Comparison of ENCODE assay signal across 18 cellular contexts in the genomic region with DNA sequence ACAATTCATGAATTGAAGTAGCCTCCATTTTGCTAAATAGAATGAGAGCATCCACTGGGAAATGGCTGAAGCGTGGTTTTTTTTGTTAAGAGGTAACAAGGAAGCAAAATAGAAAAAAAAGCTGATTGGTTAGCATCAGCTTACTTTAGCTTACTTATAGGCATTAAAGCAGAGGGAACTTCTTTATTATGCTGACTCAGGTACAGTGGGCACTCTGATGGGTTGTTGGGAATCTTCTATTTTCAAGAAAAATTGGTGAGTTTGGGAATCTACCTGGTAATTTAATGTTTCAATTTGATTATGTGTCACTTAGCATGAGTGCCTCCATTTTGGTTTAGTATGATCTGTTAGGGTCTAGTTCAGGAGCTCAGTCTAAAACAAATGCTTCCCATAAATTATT.
DNase-seq lines count a peak whose midpoint lies in the region; ATAC-seq, FAIRE-seq and TF ChIP-seq lines count a peak whose summit lies in the region.
"Had no signal": no experiment of that assay in that cellular context is flagged by ENCODE, and none has a peak within 500 bp of the region (broad histone marks: within the 10 kb centered on the region; RNA-seq: fewer than 3 reads in every experiment).

No MANE protein-coding gene starts in this region.

- DNase-seq in A549 (ENCODE audit: low read depth in 1 of 2, low spot score in 1 of 2) (no peak), H9 (no peak), K562 (ENCODE audit: extremely low read depth in 1 of 4, low spot score in 3 of 4) (no peak), neural progenitor cell (ENCODE audit: low spot score) (no peak), kidney (no peak), NCI-H146 (lab: John Stamatoyannopoulos, UW) (no peak)
- DNase-seq: ACHN; BE2C; C1 segment of cervical spinal cord; CD4-positive, CD25-positive, alpha-beta regulatory T cell; CD8-positive, alpha-beta memory T cell; COR-L47; DMS79 treated with DMSO at 0.1 percent for 48 hours; GF-D8; HCEC 1CT; KG1 had no signal

- no peaks in the 10 kb centered on the region for H3K9me1 ChIP-seq in K562 (ENCODE audit: control insufficient read depth, insufficient read depth, low read length)

- no peak overlapping the region for H2BK5ac ChIP-seq in H9 (ENCODE audit: insufficient read length, low read length)

- no peaks in the 10 kb centered on the region for H4K20me1 ChIP-seq in H9 (ENCODE audit: control insufficient read depth, insufficient read depth, insufficient read length)
- no peaks in the 10 kb centered on the region for H4K20me1 ChIP-seq in K562 (replicated peaks; ENCODE audit: control insufficient read depth, insufficient read depth, low read length)
- no peaks in the 10 kb centered on the region for H4K20me1 ChIP-seq in neural progenitor cell (ENCODE audit: low read depth)

- H3K4me1 Mint-ChIP-seq in H9 (peaks cover 17 to 25% of the 10 kb centered on the region in 2 experiments), neural progenitor cell (peaks cover 11% of the 10 kb centered on the region)
- H3K4me1 Mint-ChIP-seq: CD4-positive, CD25-positive, alpha-beta regulatory T cell; CD8-positive, alpha-beta memory T cell had no signal

- H3K4me1 ChIP-seq in A549 (peaks cover 8% of the 10 kb centered on the region; the same call in 2 of the 3 replicates), H9 (ENCODE audit: insufficient read depth, low read length) (no peaks in the 10 kb centered on the region; the same call in 1 of the 2 replicates), K562 (replicated peaks in 1 of 2; ENCODE audit: control insufficient read depth in 2 of 2, insufficient read depth in 2 of 2, low read length in 2 of 2) (no peaks in the 10 kb centered on the region), neural progenitor cell (peaks cover 8% of the 10 kb centered on the region), kidney (ENCODE audit: control insufficient read depth in 1 of 2, insufficient read depth in 1 of 2, low read depth in 1 of 2, low read length in 2 of 2) (no peaks in the 10 kb centered on the region)
- H3K4me1 ChIP-seq: BE2C had no signal

- H2AFZ ChIP-seq in H9 (ENCODE audit: low read length) (no peak overlapping the region), K562 (ENCODE audit: low read depth, low read length) (no peak overlapping the region), neural progenitor cell (replicated peaks) (peak overlapping the region; percentile 37)

- TF ChIP-seq POLR2A in A549 (IDR thresholded peaks at IDR 0.05; ENCODE audit: low read length) (no peak), K562 (conservative IDR thresholded peaks at IDR 0.05) (no peak)

- CTCF ChIA-PET in A549 (lab: Yijun Ruan, JAX) = interaction anchor here (0.6 kb wide), 1 partner anchor 651 kb away, joined by 3 read pairs; no protein-coding TSS in a partner anchor
- CTCF ChIA-PET in K562 (lab: Yijun Ruan, JAX; ENCODE audit: low intra/inter-chr PET ratio) = no interaction called here

- no peak overlapping the region for H2BK20ac ChIP-seq in H9 (ENCODE audit: low read depth, low read length, poor library complexity, severe bottlenecking)

- no peak overlapping the region for H3T11ph ChIP-seq in H9 (ENCODE audit: low read length)

- peak overlapping the region in 2 of 3 experiments; percentile 86 to 96; a peak in 4 of 7 replicates for H3K27ac Mint-ChIP-seq in H9
- no peak overlapping the region for H3K27ac Mint-ChIP-seq in neural progenitor cell
- H3K27ac Mint-ChIP-seq: CD4-positive, CD25-positive, alpha-beta regulatory T cell; CD8-positive, alpha-beta memory T cell; IgD-negative memory B cell had no signal

- no peaks in the 10 kb centered on the region for H3K27me3 Mint-ChIP-seq in H9 (ENCODE audit: low read depth)
- no peaks in the 10 kb centered on the region for H3K27me3 Mint-ChIP-seq in neural progenitor cell (ENCODE audit: insufficient read depth, low read depth)
- H3K27me3 Mint-ChIP-seq: CD4-positive, CD25-positive, alpha-beta regulatory T cell; IgD-negative memory B cell had no signal

- peaks cover 4% of the 10 kb centered on the region for H3F3A ChIP-seq in neural progenitor cell (ENCODE audit: low read depth)

- FAIRE-seq in A549 (lab: Jason Lieb, UNC) = no peak
- FAIRE-seq in K562 (lab: Jason Lieb, UNC) = no peak
- FAIRE-seq in kidney (lab: Jason Lieb, UNC) = no peak

- H3K14ac ChIP-seq in H9 (ENCODE audit: insufficient read depth, low read length) = no peak overlapping the region

- no peak overlapping the region for H2BK120ac ChIP-seq in H9 (ENCODE audit: low read depth, low read length, poor library complexity, severe bottlenecking)

- H3K56ac ChIP-seq in H9 (ENCODE audit: insufficient read length, low read depth, low read length) = no peak overlapping the region

- H3K27me3 ChIP-seq in H9 (ENCODE audit: insufficient read depth, low read length) (no peaks in the 10 kb centered on the region), K562 (ENCODE audit: control insufficient read depth in 2 of 2, insufficient read depth in 2 of 2, low read length in 2 of 2) (no peaks in the 10 kb centered on the region), neural progenitor cell (no peaks in the 10 kb centered on the region)
- H3K27me3 ChIP-seq: BE2C had no signal

- BruUV-seq in K562 (replicated peaks; lab: Mats Ljungman, UMichigan) = no TSS peak

- H3K18ac ChIP-seq in H9 (ENCODE audit: insufficient read length, low read depth, low read length) = no peak overlapping the region

- H3K36me3 Mint-ChIP-seq in H9 (ENCODE audit: insufficient read depth in 1 of 3, low read depth in 3 of 3) (no peaks in the 10 kb centered on the region), neural progenitor cell (no peaks in the 10 kb centered on the region)
- H3K36me3 Mint-ChIP-seq: CD4-positive, CD25-positive, alpha-beta regulatory T cell; CD8-positive, alpha-beta memory T cell; IgD-negative memory B cell had no signal

- H3K36me3 ChIP-seq in K562 (ENCODE audit: control insufficient read depth, insufficient read depth, low read length) (no peaks in the 10 kb centered on the region), neural progenitor cell (no peaks in the 10 kb centered on the region), kidney (ENCODE audit: control insufficient read depth in 1 of 2, insufficient read depth in 2 of 2, low read length in 2 of 2) (no peaks in the 10 kb centered on the region)
- H3K36me3 ChIP-seq: BE2C had no signal

- H3K4me2 ChIP-seq in A549 = no peak overlapping the region
- no peak overlapping the region for H3K4me2 ChIP-seq in H9 (ENCODE audit: insufficient read depth, insufficient read length, low read length)
- no peak overlapping the region for H3K4me2 ChIP-seq in K562 (ENCODE audit: insufficient read depth, low read length)
- H3K4me2 ChIP-seq in neural progenitor cell = no peak overlapping the region

- H3K27ac ChIP-seq in A549 (no peak overlapping the region), H9 (ENCODE audit: insufficient read length, low read depth, low read length) (no peak overlapping the region), K562 (ENCODE audit: extremely low read depth, low read depth, low read length) (no peak overlapping the region), neural progenitor cell (no peak overlapping the region), kidney (ENCODE audit: low read depth in 2 of 2, low read length in 2 of 2) (no peak overlapping the region)

- H3K9me3 ChIP-seq in A549 (no peaks in the 10 kb centered on the region), H9 (ENCODE audit: control insufficient read depth, low read depth, low read length) (no peaks in the 10 kb centered on the region), K562 (replicated peaks; ENCODE audit: control insufficient read depth, insufficient read depth, low read depth, low read length) (no peaks in the 10 kb centered on the region), neural progenitor cell (ENCODE audit: low read depth) (no peaks in the 10 kb centered on the region), kidney (ENCODE audit: control insufficient read depth in 1 of 2, low read length in 2 of 2) (no peaks in the 10 kb centered on the region)
- H3K9me3 ChIP-seq: BE2C had no signal

- H3K79me2 ChIP-seq in H9 (ENCODE audit: insufficient read depth, low read length) = no peaks in the 10 kb centered on the region
- H3K79me2 ChIP-seq in K562 (ENCODE audit: control insufficient read depth, insufficient read depth, low read length) = no peaks in the 10 kb centered on the region
- H3K79me2 ChIP-seq in neural progenitor cell (ENCODE audit: low read depth) = no peaks in the 10 kb centered on the region

- intact Hi-C loops in K562 (cut with micrococcal nuclease) (no loop called here), kidney (cut with DNase I) (no loop called here)

- WGBS in A549 (ENCODE audit: missing lambda C conversion rate) = 38% methylated on average over 1 of the region's 1 CpG
- no CpG with 5 or more reads among the region's 1 CpG for WGBS in H9 (ENCODE audit: extremely low coverage, insufficient read length, low lambda C conversion rate)
- WGBS in K562 (ENCODE audit: insufficient coverage, low coverage, missing lambda C conversion rate) = 40% methylated on average over 1 of the region's 1 CpG

- H3K79me1 ChIP-seq in H9 (ENCODE audit: insufficient read depth, low read depth, low read length, poor library complexity, severe bottlenecking) = no peaks in the 10 kb centered on the region

- H2AK5ac ChIP-seq in H9 (ENCODE audit: insufficient read length, low read length) = no peak overlapping the region

- H3K4me3 ChIP-seq in A549 = no peak overlapping the region
- H3K4me3 ChIP-seq in K562 = no peak overlapping the region
- H3K4me3 ChIP-seq in neural progenitor cell = no peak overlapping the region
- H3K4me3 ChIP-seq in kidney (ENCODE audit: low read length in 2 of 2) = no peak overlapping the region

- H4K8ac ChIP-seq in H9 (replicated peaks; ENCODE audit: insufficient read length, low read depth, low read length) = no peak overlapping the region

- H2BK12ac ChIP-seq in H9 (ENCODE audit: insufficient read length, low read depth, low read length) = no peak overlapping the region

- TF ChIP-seq CTCF in A549 (IDR thresholded peaks at IDR 0.05) = no peak
- TF ChIP-seq CTCF in H9 (conservative IDR thresholded peaks at IDR 0.05) = no peak
- no peak for TF ChIP-seq CTCF in K562 (IDR thresholded peaks at IDR 0.05 in 2 of 3, conservative IDR thresholded peaks at IDR 0.05 in 1 of 3; ENCODE audit: insufficient read depth in 2 of 3, low read depth in 1 of 3, low read length in 3 of 3)
- TF ChIP-seq CTCF in neural progenitor cell (IDR thresholded peaks at IDR 0.05) = no peak
- no peak for TF ChIP-seq CTCF in kidney (IDR thresholded peaks at IDR 0.05; ENCODE audit: borderline replicate concordance, extremely low read depth, insufficient read depth)

- no peak overlapping the region for H4K5ac ChIP-seq in H9 (ENCODE audit: insufficient read length, low read depth, low read length)

- H3K4ac ChIP-seq in H9 (ENCODE audit: low read depth, low read length) = no peak overlapping the region

- no peak overlapping the region for H2BK15ac ChIP-seq in H9 (ENCODE audit: low read depth, low read length)

- in situ Hi-C loops in K562 (cut with MboI) = no loop called here

- H3K23ac ChIP-seq in H9 (ENCODE audit: insufficient read length, low read depth, low read length) = no peak overlapping the region

- no peaks in the 10 kb centered on the region for H3K23me2 ChIP-seq in H9 (ENCODE audit: insufficient read length, low read depth, low read length, poor library complexity, severe bottlenecking)

- POLR2A ChIA-PET in A549 (lab: Yijun Ruan, JAX) (no interaction called here), K562 (lab: Yijun Ruan, JAX) (no interaction called here)

- TF ChIP-seq RAD21 in A549 (conservative IDR thresholded peaks at IDR 0.05 in 1 of 2, IDR thresholded peaks at IDR 0.05 in 1 of 2) (no peak), K562 (CRISPR knock-in tag; conservative IDR thresholded peaks at IDR 0.05 in 1 of 2, IDR thresholded peaks at IDR 0.05 in 1 of 2) (no peak)

- H4K91ac ChIP-seq in H9 (ENCODE audit: insufficient read length, low read depth, low read length) = no peak overlapping the region

- TF ChIP-seq EP300 in A549 (IDR thresholded peaks at IDR 0.05) = no peak
- TF ChIP-seq EP300 in K562 (IDR thresholded peaks at IDR 0.05; ENCODE audit: low read length) = no peak

- no peak overlapping the region for H3K4me3 Mint-ChIP-seq in H9
- no peak overlapping the region for H3K4me3 Mint-ChIP-seq in neural progenitor cell
- H3K4me3 Mint-ChIP-seq: CD4-positive, CD25-positive, alpha-beta regulatory T cell; CD8-positive, alpha-beta memory T cell; IgD-negative memory B cell had no signal

- H3K9ac ChIP-seq in H9 (ENCODE audit: extremely low read depth, insufficient read length, low read length) (no peak overlapping the region), K562 (ENCODE audit: insufficient read depth in 1 of 2, low read depth in 2 of 2, low read length in 2 of 2) (no peak overlapping the region), neural progenitor cell (no peak overlapping the region), kidney (ENCODE audit: low read length in 2 of 2) (no peak overlapping the region)

- H3K9me3 Mint-ChIP-seq in H9 (no peaks in the 10 kb centered on the region), neural progenitor cell (no peaks in the 10 kb centered on the region)

- ATAC-seq in A549 (no peak), K562 (no peak), GM21528 (IDR thresholded peaks at IDR 0.05; ENCODE audit: low FRiP score, unreplicated experiment) (no peak)

Comparison
In these comparisons a context has a peak if more than half of its experiments do, and no peak if none do; other contexts are left out.
1. Of the 35 proteins assayed by ChIP-seq in both K562 and A549: peak only in K562: none; only in A549: MAFK; in both: none; in neither: 34.